Comparison of ENCODE assay signal across 1 cellular context in genomic region chr17:75335315-75335714, GRCh38.
TF ChIP-seq lines count a peak whose summit lies in the region.

No MANE protein-coding gene starts in this region.

TF ChIP-seq in neural cell, 6 proteins besides CTCF, POLR2A, EP300 and RAD21:
- TF ChIP-seq REST (IDR thresholded peaks at IDR 0.05; ENCODE audit: borderline replicate concordance) (no peak), EZH2 (IDR thresholded peaks at IDR 0.05; ENCODE audit: borderline replicate concordance, insufficient read depth, low read length, poor library complexity, severe bottlenecking) (no peak), MXI1 (conservative IDR thresholded peaks at IDR 0.05; ENCODE audit: poor library complexity, severe bottlenecking) (no peak), POLR2AphosphoS5 (IDR thresholded peaks at IDR 0.05) (no peak), SMC3 (conservative IDR thresholded peaks at IDR 0.05; ENCODE audit: poor library complexity) (no peak), TAF1 (IDR thresholded peaks at IDR 0.05; ENCODE audit: low read depth) (no peak)
